Comparison of ENCODE assay signal across 1 cellular context in the genomic region with DNA sequence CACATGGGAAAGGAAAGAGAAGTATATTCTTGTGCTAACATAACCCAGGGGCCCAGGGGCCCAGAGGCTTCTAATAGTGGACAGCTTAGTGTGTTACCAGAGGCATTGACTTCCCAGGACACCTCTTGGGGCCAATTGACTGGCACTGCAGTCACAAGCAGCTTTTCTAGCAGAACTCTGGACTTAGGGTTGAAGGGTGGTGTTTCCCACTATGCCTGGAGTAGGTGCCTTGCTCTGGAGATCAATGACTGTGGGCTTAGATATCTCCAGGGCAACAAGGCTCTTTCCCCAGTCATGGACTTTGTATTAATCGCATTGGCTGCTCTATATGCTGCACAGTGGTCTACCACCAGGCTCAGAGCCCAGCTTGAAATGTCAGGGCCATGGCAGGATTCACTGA.
TF ChIP-seq lines count a peak whose summit lies in the region.

No MANE protein-coding gene starts in this region.

TF ChIP-seq in HepG2, 621 proteins besides CTCF, POLR2A, EP300 and RAD21 (continued from another document):
- TF ChIP-seq, protein P1, sequence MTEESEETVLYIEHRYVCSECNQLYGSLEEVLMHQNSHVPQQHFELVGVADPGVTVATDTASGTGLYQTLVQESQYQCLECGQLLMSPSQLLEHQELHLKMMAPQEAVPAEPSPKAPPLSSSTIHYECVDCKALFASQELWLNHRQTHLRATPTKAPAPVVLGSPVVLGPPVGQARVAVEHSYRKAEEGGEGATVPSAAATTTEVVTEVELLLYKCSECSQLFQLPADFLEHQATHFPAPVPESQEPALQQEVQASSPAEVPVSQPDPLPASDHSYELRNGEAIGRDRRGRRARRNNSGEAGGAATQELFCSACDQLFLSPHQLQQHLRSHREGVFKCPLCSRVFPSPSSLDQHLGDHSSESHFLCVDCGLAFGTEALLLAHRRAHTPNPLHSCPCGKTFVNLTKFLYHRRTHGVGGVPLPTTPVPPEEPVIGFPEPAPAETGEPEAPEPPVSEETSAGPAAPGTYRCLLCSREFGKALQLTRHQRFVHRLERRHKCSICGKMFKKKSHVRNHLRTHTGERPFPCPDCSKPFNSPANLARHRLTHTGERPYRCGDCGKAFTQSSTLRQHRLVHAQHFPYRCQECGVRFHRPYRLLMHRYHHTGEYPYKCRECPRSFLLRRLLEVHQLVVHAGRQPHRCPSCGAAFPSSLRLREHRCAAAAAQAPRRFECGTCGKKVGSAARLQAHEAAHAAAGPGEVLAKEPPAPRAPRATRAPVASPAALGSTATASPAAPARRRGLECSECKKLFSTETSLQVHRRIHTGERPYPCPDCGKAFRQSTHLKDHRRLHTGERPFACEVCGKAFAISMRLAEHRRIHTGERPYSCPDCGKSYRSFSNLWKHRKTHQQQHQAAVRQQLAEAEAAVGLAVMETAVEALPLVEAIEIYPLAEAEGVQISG (CRISPR knock-in tag; IDR thresholded peaks at IDR 0.05): no peak
- TF ChIP-seq ZNF235 (CRISPR knock-in tag; IDR thresholded peaks at IDR 0.05; ENCODE audit: borderline replicate concordance) (no peak), ZNF850 (CRISPR knock-in tag; conservative IDR thresholded peaks at IDR 0.05) (no peak), ZNF891 (CRISPR knock-in tag; IDR thresholded peaks at IDR 0.05) (no peak)
- TF ChIP-seq, protein P2, sequence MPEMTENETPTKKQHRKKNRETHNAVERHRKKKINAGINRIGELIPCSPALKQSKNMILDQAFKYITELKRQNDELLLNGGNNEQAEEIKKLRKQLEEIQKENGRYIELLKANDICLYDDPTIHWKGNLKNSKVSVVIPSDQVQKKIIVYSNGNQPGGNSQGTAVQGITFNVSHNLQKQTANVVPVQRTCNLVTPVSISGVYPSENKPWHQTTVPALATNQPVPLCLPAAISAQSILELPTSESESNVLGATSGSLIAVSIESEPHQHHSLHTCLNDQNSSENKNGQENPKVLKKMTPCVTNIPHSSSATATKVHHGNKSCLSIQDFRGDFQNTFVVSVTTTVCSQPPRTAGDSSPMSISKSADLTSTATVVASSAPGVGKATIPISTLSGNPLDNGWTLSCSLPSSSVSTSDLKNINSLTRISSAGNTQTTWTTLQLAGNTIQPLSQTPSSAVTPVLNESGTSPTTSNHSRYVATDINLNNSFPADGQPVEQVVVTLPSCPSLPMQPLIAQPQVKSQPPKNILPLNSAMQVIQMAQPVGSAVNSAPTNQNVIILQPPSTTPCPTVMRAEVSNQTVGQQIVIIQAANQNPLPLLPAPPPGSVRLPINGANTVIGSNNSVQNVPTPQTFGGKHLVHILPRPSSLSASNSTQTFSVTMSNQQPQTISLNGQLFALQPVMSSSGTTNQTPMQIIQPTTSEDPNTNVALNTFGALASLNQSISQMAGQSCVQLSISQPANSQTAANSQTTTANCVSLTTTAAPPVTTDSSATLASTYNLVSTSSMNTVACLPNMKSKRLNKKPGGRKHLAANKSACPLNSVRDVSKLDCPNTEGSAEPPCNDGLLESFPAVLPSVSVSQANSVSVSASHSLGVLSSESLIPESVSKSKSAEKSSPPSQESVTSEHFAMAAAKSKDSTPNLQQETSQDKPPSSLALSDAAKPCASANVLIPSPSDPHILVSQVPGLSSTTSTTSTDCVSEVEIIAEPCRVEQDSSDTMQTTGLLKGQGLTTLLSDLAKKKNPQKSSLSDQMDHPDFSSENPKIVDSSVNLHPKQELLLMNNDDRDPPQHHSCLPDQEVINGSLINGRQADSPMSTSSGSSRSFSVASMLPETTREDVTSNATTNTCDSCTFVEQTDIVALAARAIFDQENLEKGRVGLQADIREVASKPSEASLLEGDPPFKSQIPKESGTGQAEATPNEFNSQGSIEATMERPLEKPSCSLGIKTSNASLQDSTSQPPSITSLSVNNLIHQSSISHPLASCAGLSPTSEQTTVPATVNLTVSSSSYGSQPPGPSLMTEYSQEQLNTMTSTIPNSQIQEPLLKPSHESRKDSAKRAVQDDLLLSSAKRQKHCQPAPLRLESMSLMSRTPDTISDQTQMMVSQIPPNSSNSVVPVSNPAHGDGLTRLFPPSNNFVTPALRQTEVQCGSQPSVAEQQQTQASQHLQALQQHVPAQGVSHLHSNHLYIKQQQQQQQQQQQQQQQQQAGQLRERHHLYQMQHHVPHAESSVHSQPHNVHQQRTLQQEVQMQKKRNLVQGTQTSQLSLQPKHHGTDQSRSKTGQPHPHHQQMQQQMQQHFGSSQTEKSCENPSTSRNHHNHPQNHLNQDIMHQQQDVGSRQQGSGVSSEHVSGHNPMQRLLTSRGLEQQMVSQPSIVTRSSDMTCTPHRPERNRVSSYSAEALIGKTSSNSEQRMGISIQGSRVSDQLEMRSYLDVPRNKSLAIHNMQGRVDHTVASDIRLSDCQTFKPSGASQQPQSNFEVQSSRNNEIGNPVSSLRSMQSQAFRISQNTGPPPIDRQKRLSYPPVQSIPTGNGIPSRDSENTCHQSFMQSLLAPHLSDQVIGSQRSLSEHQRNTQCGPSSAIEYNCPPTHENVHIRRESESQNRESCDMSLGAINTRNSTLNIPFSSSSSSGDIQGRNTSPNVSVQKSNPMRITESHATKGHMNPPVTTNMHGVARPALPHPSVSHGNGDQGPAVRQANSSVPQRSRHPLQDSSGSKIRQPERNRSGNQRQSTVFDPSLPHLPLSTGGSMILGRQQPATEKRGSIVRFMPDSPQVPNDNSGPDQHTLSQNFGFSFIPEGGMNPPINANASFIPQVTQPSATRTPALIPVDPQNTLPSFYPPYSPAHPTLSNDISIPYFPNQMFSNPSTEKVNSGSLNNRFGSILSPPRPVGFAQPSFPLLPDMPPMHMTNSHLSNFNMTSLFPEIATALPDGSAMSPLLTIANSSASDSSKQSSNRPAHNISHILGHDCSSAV (CRISPR knock-in tag; IDR thresholded peaks at IDR 0.05; ENCODE audit: borderline replicate concordance): no peak
